5 cellular contexts compared by ENCODE assay signal in genomic region chr7:40414704-40415103, GRCh38.
DNase-seq lines count a peak whose midpoint lies in the region; ATAC-seq and TF ChIP-seq lines count a peak whose summit lies in the region.
"Not testable (repeated sequence)": the region's sequence is repeated elsewhere in the genome, so short reads cannot be mapped to it uniquely, and the experiment has no call there.

No MANE protein-coding gene starts in this region.

- not testable (repeated sequence) for TF ChIP-seq CTCF in MCF 10A (IDR thresholded peaks at IDR 0.05; ENCODE audit: unreplicated experiment); right lobe of liver (IDR thresholded peaks at IDR 0.05)

- POLR2A ChIA-PET in MCF 10A (lab: Yijun Ruan, JAX): not testable (repeated sequence)

- peaks cover 0 to 13% (median 6%) of the 10 kb centered on the region in 4 donors for H3K4me1 ChIP-seq in right lobe of liver

- not testable (repeated sequence) for H3K27me3 Mint-ChIP-seq in MCF 10A (ENCODE audit: insufficient read depth, unreplicated experiment)

- WGBS in right lobe of liver (ENCODE audit: insufficient coverage, low coverage, low lambda C conversion rate, missing lambda C conversion rate): 33% methylated on average over 8 of the region's 9 CpGs

- H3K4me3 ChIP-seq in right lobe of liver: not testable (repeated sequence)

- H3K36me3 ChIP-seq in right lobe of liver: not testable (repeated sequence)

- CTCF ChIA-PET in MCF 10A (lab: Yijun Ruan, JAX): not testable (repeated sequence)

- not testable (repeated sequence) for H3K36me3 Mint-ChIP-seq in MCF 10A (ENCODE audit: insufficient read depth, unreplicated experiment)

- ATAC-seq in left lobe of liver: peak; percentile 91
- peak; percentile 78 to 96 (median 90) for ATAC-seq in right lobe of liver

- H3K4me1 Mint-ChIP-seq in MCF 10A (ENCODE audit: insufficient read depth, unreplicated experiment): not testable (repeated sequence)

- H3K4me3 Mint-ChIP-seq in MCF 10A (ENCODE audit: unreplicated experiment): not testable (repeated sequence)

- not testable (repeated sequence) for H3K27ac ChIP-seq in right lobe of liver

- H3K27me3 ChIP-seq in right lobe of liver: not testable (repeated sequence)

- DNase-seq in HT1080 (ENCODE audit: low read depth) (peak; percentile 10), NCI-H226 (peak; percentile 27), MCF 10A (ENCODE audit: unreplicated experiment) (peak; percentile 85), left lobe of liver (ENCODE audit: low spot score) (peak; percentile 90), right lobe of liver (peak; percentile 86 to 92 (median 86))

- not testable (repeated sequence) for H3K9me3 ChIP-seq in right lobe of liver

- not testable (repeated sequence) for H3K9me3 Mint-ChIP-seq in MCF 10A (ENCODE audit: unreplicated experiment)

- intact Hi-C loops in MCF 10A (cut with micrococcal nuclease); right lobe of liver (cut with DNase I): not testable (repeated sequence)

- peak overlapping the region; percentile 9 for H3K27ac Mint-ChIP-seq in MCF 10A (ENCODE audit: low read depth, unreplicated experiment)

- TF ChIP-seq POLR2A in right lobe of liver (IDR thresholded peaks at IDR 0.05): not testable (repeated sequence)

- not testable (repeated sequence) for BruUV-seq in MCF 10A (replicated peaks; lab: Mats Ljungman, UMichigan)

Comparison
In these comparisons a context has a peak if more than half of its experiments do, and no peak if none do; other contexts are left out.
1. DNase-seq: peak in every context shown above with its lines; median percentile 90 in left lobe of liver; 86 in right lobe of liver; 85 in MCF 10A; 27 in NCI-H226; 10 in HT1080.